In the genomic region with DNA sequence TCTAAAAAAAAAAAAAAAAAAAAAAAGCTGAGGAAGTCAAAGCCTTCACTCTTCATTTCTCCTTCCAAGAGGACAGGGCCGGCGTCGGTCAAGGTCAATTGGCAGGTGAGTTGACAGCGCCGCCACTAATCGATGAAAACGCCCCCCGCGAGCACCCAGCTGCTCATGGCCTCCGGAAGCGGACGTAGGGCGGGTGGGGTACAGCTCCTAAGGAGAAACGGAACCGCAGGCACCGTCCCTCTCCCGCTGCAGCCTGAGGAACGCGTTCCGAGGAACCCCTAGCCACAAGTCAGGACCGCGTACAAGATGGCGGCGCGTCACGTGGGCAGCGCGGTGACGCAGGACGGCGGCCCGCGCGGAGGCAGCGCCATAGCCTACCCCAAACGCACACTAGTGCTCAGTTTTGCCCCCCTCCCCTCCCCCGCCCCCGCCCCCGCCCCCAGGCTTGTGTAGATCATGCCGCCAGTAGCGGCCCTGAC, we compare ENCODE assay signal across 1 cellular context.
TF ChIP-seq lines count a peak whose summit lies in the region.

A gene (plus strand): TSS at position 465 of the 479 bp plus-strand sequence. CDS start 16,045 bp downstream, outside the sequence.

TF ChIP-seq in HepG2, 621 proteins besides CTCF, POLR2A, EP300 and RAD21 (continued from another document and continues in another):
- TF ChIP-seq, protein P1, sequence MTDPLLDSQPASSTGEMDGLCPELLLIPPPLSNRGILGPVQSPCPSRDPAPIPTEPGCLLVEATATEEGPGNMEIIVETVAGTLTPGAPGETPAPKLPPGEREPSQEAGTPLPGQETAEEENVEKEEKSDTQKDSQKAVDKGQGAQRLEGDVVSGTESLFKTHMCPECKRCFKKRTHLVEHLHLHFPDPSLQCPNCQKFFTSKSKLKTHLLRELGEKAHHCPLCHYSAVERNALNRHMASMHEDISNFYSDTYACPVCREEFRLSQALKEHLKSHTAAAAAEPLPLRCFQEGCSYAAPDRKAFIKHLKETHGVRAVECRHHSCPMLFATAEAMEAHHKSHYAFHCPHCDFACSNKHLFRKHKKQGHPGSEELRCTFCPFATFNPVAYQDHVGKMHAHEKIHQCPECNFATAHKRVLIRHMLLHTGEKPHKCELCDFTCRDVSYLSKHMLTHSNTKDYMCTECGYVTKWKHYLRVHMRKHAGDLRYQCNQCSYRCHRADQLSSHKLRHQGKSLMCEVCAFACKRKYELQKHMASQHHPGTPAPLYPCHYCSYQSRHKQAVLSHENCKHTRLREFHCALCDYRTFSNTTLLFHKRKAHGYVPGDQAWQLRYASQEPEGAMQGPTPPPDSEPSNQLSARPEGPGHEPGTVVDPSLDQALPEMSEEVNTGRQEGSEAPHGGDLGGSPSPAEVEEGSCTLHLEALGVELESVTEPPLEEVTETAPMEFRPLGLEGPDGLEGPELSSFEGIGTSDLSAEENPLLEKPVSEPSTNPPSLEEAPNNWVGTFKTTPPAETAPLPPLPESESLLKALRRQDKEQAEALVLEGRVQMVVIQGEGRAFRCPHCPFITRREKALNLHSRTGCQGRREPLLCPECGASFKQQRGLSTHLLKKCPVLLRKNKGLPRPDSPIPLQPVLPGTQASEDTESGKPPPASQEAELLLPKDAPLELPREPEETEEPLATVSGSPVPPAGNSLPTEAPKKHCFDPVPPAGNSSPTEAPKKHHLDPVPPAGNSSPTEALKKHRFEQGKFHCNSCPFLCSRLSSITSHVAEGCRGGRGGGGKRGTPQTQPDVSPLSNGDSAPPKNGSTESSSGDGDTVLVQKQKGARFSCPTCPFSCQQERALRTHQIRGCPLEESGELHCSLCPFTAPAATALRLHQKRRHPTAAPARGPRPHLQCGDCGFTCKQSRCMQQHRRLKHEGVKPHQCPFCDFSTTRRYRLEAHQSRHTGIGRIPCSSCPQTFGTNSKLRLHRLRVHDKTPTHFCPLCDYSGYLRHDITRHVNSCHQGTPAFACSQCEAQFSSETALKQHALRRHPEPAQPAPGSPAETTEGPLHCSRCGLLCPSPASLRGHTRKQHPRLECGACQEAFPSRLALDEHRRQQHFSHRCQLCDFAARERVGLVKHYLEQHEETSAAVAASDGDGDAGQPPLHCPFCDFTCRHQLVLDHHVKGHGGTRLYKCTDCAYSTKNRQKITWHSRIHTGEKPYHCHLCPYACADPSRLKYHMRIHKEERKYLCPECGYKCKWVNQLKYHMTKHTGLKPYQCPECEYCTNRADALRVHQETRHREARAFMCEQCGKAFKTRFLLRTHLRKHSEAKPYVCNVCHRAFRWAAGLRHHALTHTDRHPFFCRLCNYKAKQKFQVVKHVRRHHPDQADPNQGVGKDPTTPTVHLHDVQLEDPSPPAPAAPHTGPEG (CRISPR knock-in tag; IDR thresholded peaks at IDR 0.05): no peak; the same call in 1 of the 2 replicates
- TF ChIP-seq ZNF20 (CRISPR knock-in tag; IDR thresholded peaks at IDR 0.05): no peak
- TF ChIP-seq HOXA3 (CRISPR knock-in tag; IDR thresholded peaks at IDR 0.05): peak; percentile 99
- 0 out of 2 replicates have a peak, but pooled peaks have one; percentile 39 for TF ChIP-seq RFXAP (CRISPR knock-in tag; IDR thresholded peaks at IDR 0.05; ENCODE audit: borderline replicate concordance)
- no peak for TF ChIP-seq ZNF484 (CRISPR knock-in tag; IDR thresholded peaks at IDR 0.05; ENCODE audit: borderline replicate concordance, low read depth)
- TF ChIP-seq, protein P2, sequence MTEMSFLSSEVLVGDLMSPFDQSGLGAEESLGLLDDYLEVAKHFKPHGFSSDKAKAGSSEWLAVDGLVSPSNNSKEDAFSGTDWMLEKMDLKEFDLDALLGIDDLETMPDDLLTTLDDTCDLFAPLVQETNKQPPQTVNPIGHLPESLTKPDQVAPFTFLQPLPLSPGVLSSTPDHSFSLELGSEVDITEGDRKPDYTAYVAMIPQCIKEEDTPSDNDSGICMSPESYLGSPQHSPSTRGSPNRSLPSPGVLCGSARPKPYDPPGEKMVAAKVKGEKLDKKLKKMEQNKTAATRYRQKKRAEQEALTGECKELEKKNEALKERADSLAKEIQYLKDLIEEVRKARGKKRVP (CRISPR knock-in tag; IDR thresholded peaks at IDR 0.05): no peak
- TF ChIP-seq YEATS4 (CRISPR knock-in tag; IDR thresholded peaks at IDR 0.05; ENCODE audit: borderline replicate concordance): no peak
- TF ChIP-seq, protein P3, sequence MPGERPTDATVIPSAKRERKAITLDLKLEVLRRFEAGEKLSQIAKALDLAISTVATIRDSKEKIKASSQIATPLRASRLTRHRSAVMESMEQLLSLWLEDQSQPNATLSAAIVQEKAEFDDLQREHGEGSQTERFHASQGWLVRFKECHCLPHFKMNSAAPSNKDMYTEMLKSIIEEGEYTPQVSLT (CRISPR knock-in tag; IDR thresholded peaks at IDR 0.05; ENCODE audit: borderline replicate concordance, low read depth): no peak
- TF ChIP-seq ZNF577 (CRISPR knock-in tag; IDR thresholded peaks at IDR 0.05; ENCODE audit: borderline replicate concordance, low read depth): no peak
- peak; percentile 91 for TF ChIP-seq RBFOX2 (IDR thresholded peaks at IDR 0.05; ENCODE audit: low read depth, low read length)
- no peak for TF ChIP-seq SP1 (IDR thresholded peaks at IDR 0.05)
- TF ChIP-seq SP1 (CRISPR knock-in tag; IDR thresholded peaks at IDR 0.05): peak; percentile 43; the same call in 1 of the 2 replicates
- peak; percentile 65 for TF ChIP-seq RARA (CRISPR knock-in tag; IDR thresholded peaks at IDR 0.05)
- peak; percentile 89 for TF ChIP-seq RBM22 (optimal IDR thresholded peaks at IDR 0.05; ENCODE audit: low read length)
- TF ChIP-seq TGIF2 (CRISPR knock-in tag; IDR thresholded peaks at IDR 0.05): no peak
- peak; percentile 88 for TF ChIP-seq KAT8 (CRISPR knock-in tag; IDR thresholded peaks at IDR 0.05)
- TF ChIP-seq, protein P4, sequence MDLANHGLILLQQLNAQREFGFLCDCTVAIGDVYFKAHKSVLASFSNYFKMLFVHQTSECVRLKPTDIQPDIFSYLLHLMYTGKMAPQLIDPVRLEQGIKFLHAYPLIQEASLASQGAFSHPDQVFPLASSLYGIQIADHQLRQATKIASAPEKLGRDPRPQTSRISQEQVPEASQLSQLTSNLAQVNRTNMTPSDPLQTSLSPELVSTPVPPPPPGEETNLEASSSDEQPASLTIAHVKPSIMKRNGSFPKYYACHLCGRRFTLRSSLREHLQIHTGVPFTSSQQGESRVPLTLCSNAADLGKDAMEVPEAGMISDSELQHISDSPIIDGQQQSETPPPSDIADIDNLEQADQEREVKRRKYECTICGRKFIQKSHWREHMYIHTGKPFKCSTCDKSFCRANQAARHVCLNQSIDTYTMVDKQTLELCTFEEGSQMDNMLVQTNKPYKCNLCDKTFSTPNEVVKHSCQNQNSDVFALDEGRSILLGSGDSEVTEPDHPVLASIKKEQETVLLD (CRISPR knock-in tag; IDR thresholded peaks at IDR 0.05; ENCODE audit: low read depth): peak; percentile 81
- TF ChIP-seq ZNF746 (CRISPR knock-in tag; IDR thresholded peaks at IDR 0.05): 0 out of 2 replicates have a peak, but pooled peaks have one; percentile 46
- TF ChIP-seq MTA3 (CRISPR knock-in tag; IDR thresholded peaks at IDR 0.05): no peak
- peak; percentile 30; the same call in 1 of the 2 replicates for TF ChIP-seq MIER2 (CRISPR knock-in tag; IDR thresholded peaks at IDR 0.05)
- peak; percentile 54; the same call in 1 of the 2 replicates for TF ChIP-seq HCFC1 (IDR thresholded peaks at IDR 0.05; ENCODE audit: low read depth, low read length)
- TF ChIP-seq FOXO1 (CRISPR knock-in tag; IDR thresholded peaks at IDR 0.05): peak; percentile 62; the same call in 1 of the 2 replicates
- no peak for TF ChIP-seq PPARG (CRISPR knock-in tag; conservative IDR thresholded peaks at IDR 0.05)
- peak; percentile 65; the same call in 1 of the 2 replicates for TF ChIP-seq ZNF598 (CRISPR knock-in tag; IDR thresholded peaks at IDR 0.05; ENCODE audit: borderline replicate concordance)
- no peak for TF ChIP-seq ZNF782 (CRISPR knock-in tag; IDR thresholded peaks at IDR 0.05; ENCODE audit: borderline replicate concordance)
- TF ChIP-seq, protein P5, sequence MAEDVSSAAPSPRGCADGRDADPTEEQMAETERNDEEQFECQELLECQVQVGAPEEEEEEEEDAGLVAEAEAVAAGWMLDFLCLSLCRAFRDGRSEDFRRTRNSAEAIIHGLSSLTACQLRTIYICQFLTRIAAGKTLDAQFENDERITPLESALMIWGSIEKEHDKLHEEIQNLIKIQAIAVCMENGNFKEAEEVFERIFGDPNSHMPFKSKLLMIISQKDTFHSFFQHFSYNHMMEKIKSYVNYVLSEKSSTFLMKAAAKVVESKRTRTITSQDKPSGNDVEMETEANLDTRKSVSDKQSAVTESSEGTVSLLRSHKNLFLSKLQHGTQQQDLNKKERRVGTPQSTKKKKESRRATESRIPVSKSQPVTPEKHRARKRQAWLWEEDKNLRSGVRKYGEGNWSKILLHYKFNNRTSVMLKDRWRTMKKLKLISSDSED (CRISPR knock-in tag; IDR thresholded peaks at IDR 0.05): no peak
- no peak for TF ChIP-seq MED8 (CRISPR knock-in tag; IDR thresholded peaks at IDR 0.05; ENCODE audit: insufficient replicate concordance)
- no peak for TF ChIP-seq JARID2 (CRISPR knock-in tag; IDR thresholded peaks at IDR 0.05; ENCODE audit: insufficient replicate concordance)
- no peak for TF ChIP-seq NCOA5 (CRISPR knock-in tag; IDR thresholded peaks at IDR 0.05)
- TF ChIP-seq HIVEP1 (CRISPR knock-in tag; IDR thresholded peaks at IDR 0.05): no peak
- no peak for TF ChIP-seq SUZ12 (IDR thresholded peaks at IDR 0.05; ENCODE audit: low read depth, low read length)
- no peak for TF ChIP-seq ZNF446 (CRISPR knock-in tag; IDR thresholded peaks at IDR 0.05)
- TF ChIP-seq HOXD1 (CRISPR knock-in tag; IDR thresholded peaks at IDR 0.05): no peak
- peak; percentile 81 for TF ChIP-seq PHF8 (CRISPR knock-in tag; IDR thresholded peaks at IDR 0.05)
- peak; percentile 64; the same call in 1 of the 2 replicates for TF ChIP-seq ELF1 (CRISPR knock-in tag; IDR thresholded peaks at IDR 0.05)
- TF ChIP-seq, protein P6, sequence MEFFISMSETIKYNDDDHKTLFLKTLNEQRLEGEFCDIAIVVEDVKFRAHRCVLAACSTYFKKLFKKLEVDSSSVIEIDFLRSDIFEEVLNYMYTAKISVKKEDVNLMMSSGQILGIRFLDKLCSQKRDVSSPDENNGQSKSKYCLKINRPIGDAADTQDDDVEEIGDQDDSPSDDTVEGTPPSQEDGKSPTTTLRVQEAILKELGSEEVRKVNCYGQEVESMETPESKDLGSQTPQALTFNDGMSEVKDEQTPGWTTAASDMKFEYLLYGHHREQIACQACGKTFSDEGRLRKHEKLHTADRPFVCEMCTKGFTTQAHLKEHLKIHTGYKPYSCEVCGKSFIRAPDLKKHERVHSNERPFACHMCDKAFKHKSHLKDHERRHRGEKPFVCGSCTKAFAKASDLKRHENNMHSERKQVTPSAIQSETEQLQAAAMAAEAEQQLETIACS (CRISPR knock-in tag; IDR thresholded peaks at IDR 0.05): no peak
- TF ChIP-seq, protein P7, sequence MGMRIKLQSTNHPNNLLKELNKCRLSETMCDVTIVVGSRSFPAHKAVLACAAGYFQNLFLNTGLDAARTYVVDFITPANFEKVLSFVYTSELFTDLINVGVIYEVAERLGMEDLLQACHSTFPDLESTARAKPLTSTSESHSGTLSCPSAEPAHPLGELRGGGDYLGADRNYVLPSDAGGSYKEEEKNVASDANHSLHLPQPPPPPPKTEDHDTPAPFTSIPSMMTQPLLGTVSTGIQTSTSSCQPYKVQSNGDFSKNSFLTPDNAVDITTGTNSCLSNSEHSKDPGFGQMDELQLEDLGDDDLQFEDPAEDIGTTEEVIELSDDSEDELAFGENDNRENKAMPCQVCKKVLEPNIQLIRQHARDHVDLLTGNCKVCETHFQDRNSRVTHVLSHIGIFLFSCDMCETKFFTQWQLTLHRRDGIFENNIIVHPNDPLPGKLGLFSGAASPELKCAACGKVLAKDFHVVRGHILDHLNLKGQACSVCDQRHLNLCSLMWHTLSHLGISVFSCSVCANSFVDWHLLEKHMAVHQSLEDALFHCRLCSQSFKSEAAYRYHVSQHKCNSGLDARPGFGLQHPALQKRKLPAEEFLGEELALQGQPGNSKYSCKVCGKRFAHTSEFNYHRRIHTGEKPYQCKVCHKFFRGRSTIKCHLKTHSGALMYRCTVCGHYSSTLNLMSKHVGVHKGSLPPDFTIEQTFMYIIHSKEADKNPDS (CRISPR knock-in tag; IDR thresholded peaks at IDR 0.05): peak; percentile 71; the same call in 1 of the 2 replicates
- peak; percentile 98 for TF ChIP-seq HNRNPK (IDR thresholded peaks at IDR 0.05; ENCODE audit: low read depth, low read length, poor library complexity, severe bottlenecking)
- TF ChIP-seq KMT2A (CRISPR knock-in tag; IDR thresholded peaks at IDR 0.05): peak; percentile 70
- TF ChIP-seq, protein P8, sequence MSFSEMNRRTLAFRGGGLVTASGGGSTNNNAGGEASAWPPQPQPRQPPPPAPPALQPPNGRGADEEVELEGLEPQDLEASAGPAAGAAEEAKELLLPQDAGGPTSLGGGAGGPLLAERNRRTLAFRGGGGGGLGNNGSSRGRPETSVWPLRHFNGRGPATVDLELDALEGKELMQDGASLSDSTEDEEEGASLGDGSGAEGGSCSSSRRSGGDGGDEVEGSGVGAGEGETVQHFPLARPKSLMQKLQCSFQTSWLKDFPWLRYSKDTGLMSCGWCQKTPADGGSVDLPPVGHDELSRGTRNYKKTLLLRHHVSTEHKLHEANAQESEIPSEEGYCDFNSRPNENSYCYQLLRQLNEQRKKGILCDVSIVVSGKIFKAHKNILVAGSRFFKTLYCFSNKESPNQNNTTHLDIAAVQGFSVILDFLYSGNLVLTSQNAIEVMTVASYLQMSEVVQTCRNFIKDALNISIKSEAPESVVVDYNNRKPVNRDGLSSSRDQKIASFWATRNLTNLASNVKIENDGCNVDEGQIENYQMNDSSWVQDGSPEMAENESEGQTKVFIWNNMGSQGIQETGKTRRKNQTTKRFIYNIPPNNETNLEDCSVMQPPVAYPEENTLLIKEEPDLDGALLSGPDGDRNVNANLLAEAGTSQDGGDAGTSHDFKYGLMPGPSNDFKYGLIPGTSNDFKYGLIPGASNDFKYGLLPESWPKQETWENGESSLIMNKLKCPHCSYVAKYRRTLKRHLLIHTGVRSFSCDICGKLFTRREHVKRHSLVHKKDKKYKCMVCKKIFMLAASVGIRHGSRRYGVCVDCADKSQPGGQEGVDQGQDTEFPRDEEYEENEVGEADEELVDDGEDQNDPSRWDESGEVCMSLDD (CRISPR knock-in tag; IDR thresholded peaks at IDR 0.05; ENCODE audit: borderline replicate concordance): no peak
- TF ChIP-seq IKZF4 (CRISPR knock-in tag; IDR thresholded peaks at IDR 0.05; ENCODE audit: borderline replicate concordance, low read depth, not compliant biosample characterization): peak; percentile 83
- no peak for TF ChIP-seq ZNF335 (CRISPR knock-in tag; IDR thresholded peaks at IDR 0.05)
- TF ChIP-seq ZSCAN20 (CRISPR knock-in tag; IDR thresholded peaks at IDR 0.05; ENCODE audit: borderline replicate concordance): no peak
- no peak for TF ChIP-seq ZNF589 (CRISPR knock-in tag; conservative IDR thresholded peaks at IDR 0.05)
- TF ChIP-seq ZNF841 (CRISPR knock-in tag; IDR thresholded peaks at IDR 0.05; ENCODE audit: borderline replicate concordance): no peak
- TF ChIP-seq SALL1 (CRISPR knock-in tag; IDR thresholded peaks at IDR 0.05): peak; percentile 86; the same call in 1 of the 2 replicates
- TF ChIP-seq, protein P9, sequence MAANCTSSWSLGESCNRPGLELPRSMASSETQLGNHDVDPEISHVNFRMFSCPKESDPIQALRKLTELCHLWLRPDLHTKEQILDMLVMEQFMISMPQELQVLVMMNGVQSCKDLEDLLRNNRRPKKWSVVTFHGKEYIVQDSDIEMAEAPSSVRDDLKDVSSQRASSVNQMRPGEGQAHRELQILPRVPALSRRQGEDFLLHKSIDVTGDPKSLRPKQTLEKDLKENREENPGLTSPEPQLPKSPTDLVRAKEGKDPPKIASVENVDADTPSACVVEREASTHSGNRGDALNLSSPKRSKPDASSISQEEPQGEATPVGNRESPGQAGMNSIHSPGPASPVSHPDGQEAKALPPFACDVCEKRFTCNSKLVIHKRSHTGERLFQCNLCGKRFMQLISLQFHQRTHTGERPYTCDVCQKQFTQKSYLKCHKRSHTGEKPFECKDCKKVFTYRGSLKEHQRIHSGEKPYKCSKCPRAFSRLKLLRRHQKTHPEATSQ (CRISPR knock-in tag; IDR thresholded peaks at IDR 0.05; ENCODE audit: borderline replicate concordance): no peak
- TF ChIP-seq ZNF703 (CRISPR knock-in tag; IDR thresholded peaks at IDR 0.05; ENCODE audit: borderline replicate concordance): no peak
